Comparison of ENCODE assay signal across 36 cellular contexts in the genomic region with DNA sequence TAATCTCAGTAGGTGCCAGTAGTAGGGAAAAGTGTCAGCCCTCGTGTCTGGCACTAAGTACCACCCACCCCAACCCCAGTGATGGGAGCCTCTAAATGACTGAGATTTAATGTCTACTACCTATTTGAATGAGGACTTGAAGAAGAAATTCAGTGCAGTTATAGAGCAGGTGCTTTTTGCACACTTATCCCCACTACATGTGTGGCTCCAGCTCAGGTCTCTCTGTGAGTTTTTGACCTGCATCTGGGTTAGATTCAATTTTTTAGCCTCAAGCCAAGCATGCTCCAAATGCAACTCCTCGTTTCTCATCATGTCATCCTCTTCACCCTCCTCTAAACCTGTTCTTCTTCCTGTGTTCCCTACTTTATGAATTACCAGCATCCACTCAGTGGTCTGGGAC. TPM values are rescaled to one million over a fixed set of nuclear protein-coding genes. Genes with fewer than 3 reads are reported as not detected.
"Had no signal": no experiment of that assay in that cellular context is flagged by ENCODE, and none has a peak within 500 bp of the region (broad histone marks: within the 10 kb centered on the region; RNA-seq: fewer than 3 reads in every experiment).

No MANE protein-coding gene starts in this region.

- H3K27ac Mint-ChIP-seq: activated B cell treated with CpG ODN at 0.5 μM for 24 hours; activated CD4-positive, alpha-beta memory T cell treated with anti-CD3 and anti-CD28 coated beads for 36 hours; activated CD4-positive, alpha-beta T cell treated with anti-CD3 and anti-CD28 coated beads, Interleukin-2, amount 10 ng/mL, durations not matched to agents 24 days and 14 days; activated CD8-positive, alpha-beta T cell treated with anti-CD3 and anti-CD28 coated beads for 36 hours; activated naive CD4-positive, alpha-beta T cell treated with anti-CD3 and anti-CD28 coated beads, Interleukin-2, amount 10 ng/mL, durations not matched to agents 7 days and 5 days; activated naive CD4-positive, alpha-beta T cell treated with anti-CD3 and anti-CD28 coated beads, Interleukin-2, amount 50 U/mL, for 24 hours; activated naive CD8-positive, alpha-beta T cell; activated naive CD8-positive, alpha-beta T cell treated with anti-CD3 and anti-CD28 coated beads, Interleukin-2, amount 10 ng/mL, durations not matched to agents 7 days and 5 days; activated naive CD8-positive, alpha-beta T cell treated with anti-CD3 and anti-CD28 coated beads, Interleukin-2, amount 50 U/mL, for 24 hours; activated T-helper 2 cell treated with anti-CD3 and anti-CD28 coated beads, Interferon-gamma antibody, Interleukin-2, Interleukin-4, amounts not matched to agents 10 μg/mL and 5 μg/mL and 100 μg/mL, durations not matched to agents 14 hours and 24 hours and 36 hours; brain; T-helper 1 cell treated with Interleukin-12 subunit alpha and Interleukin-12 subunit beta and Interleukin-4 antibody, amounts not matched to agents 30 μg/mL and 1 μg/mL, for 36 hours; T-helper 2 cell treated with Interferon-gamma antibody and Interleukin-4, amounts not matched to agents 5 μg/mL and 100 μg/mL, for 36 hours had no signal

- H3K4me3 Mint-ChIP-seq: activated B cell treated with CpG ODN at 0.5 μM for 24 hours; activated CD4-positive, alpha-beta memory T cell treated with anti-CD3 and anti-CD28 coated beads for 36 hours; activated CD4-positive, alpha-beta T cell treated with anti-CD3 and anti-CD28 coated beads, Interleukin-2, amount 10 ng/mL, durations not matched to agents 24 days and 14 days; activated CD8-positive, alpha-beta T cell treated with anti-CD3 and anti-CD28 coated beads for 36 hours; activated naive CD4-positive, alpha-beta T cell treated with anti-CD3 and anti-CD28 coated beads, Interleukin-2, amount 10 ng/mL, durations not matched to agents 7 days and 5 days; activated naive CD4-positive, alpha-beta T cell treated with anti-CD3 and anti-CD28 coated beads, Interleukin-2, amount 50 U/mL, for 24 hours; activated naive CD8-positive, alpha-beta T cell; activated naive CD8-positive, alpha-beta T cell treated with anti-CD3 and anti-CD28 coated beads, Interleukin-2, amount 10 ng/mL, durations not matched to agents 7 days and 5 days; activated naive CD8-positive, alpha-beta T cell treated with anti-CD3 and anti-CD28 coated beads, Interleukin-2, amount 50 U/mL, for 24 hours; brain; central memory CD8-positive, alpha-beta T cell; T-helper 1 cell treated with Interleukin-12 subunit alpha and Interleukin-12 subunit beta and Interleukin-4 antibody, amounts not matched to agents 30 μg/mL and 1 μg/mL, for 36 hours; T-helper 2 cell treated with Interferon-gamma antibody and Interleukin-4, amounts not matched to agents 5 μg/mL and 100 μg/mL, for 36 hours had no signal

- DNase-seq: activated B cell treated with CpG ODN at 0.5 μM for 24 hours; activated CD4-positive, alpha-beta memory T cell treated with anti-CD3 and anti-CD28 coated beads for 36 hours; activated CD4-positive, alpha-beta T cell treated with anti-CD3 and anti-CD28 coated beads for 4 hours; activated CD4-positive, alpha-beta T cell treated with anti-CD3 and anti-CD28 coated beads, Interleukin-2, amount 10 ng/mL, durations not matched to agents 24 days and 14 days; activated CD4-positive, alpha-beta T cell treated with anti-CD3 and anti-CD28 coated beads, Interleukin-2, amount 50 U/mL, for 1 hour; activated CD4-positive, alpha-beta T cell treated with anti-CD3 and anti-CD28 coated beads, Interleukin-2, amount 50 U/mL, for 4 hours; activated CD4-positive, CD25-positive, alpha-beta regulatory T cell treated with anti-CD3 and anti-CD28 coated beads, Interleukin-2, amount 50 U/mL, for 72 hours; activated CD8-positive, alpha-beta memory T cell treated with anti-CD3 and anti-CD28 coated beads, Interleukin-2, amount 50 U/mL, for 4 hours; activated CD8-positive, alpha-beta T cell treated with anti-CD3 and anti-CD28 coated beads for 36 hours; activated effector memory CD4-positive, alpha-beta T cell treated with Interleukin-2 at 50 U/mL for 16 hours; activated gamma-delta T cell; activated naive CD4-positive, alpha-beta T cell treated with anti-CD3 and anti-CD28 coated beads, Interleukin-2, amount 10 ng/mL, durations not matched to agents 7 days and 5 days; activated naive CD4-positive, alpha-beta T cell treated with Interleukin-2 at 50 U/mL for 16 hours; activated naive CD8-positive, alpha-beta T cell treated with anti-CD3 and anti-CD28 coated beads, Interleukin-2, amount 10 ng/mL, durations not matched to agents 7 days and 5 days; activated naive CD8-positive, alpha-beta T cell treated with anti-CD3 and anti-CD28 coated beads, Interleukin-2, amount 50 U/mL, for 24 hours; activated T-cell treated with anti-CD3 and anti-CD28 coated beads for 4 hours; activated T-cell treated with anti-CD3 and anti-CD28 coated beads, Interleukin-2, amount 50 U/mL, for 1 hour; activated T-cell treated with anti-CD3 and anti-CD28 coated beads, Interleukin-2, amount 50 U/mL, for 48 hours; amygdala; anterior cingulate cortex; caudate nucleus; cerebellar nuclear complex; T-helper 1 cell; T-helper 2 cell; T-helper 9 cell had no signal

- H3K9me3 Mint-ChIP-seq: activated B cell treated with CpG ODN at 0.5 μM for 24 hours; activated CD4-positive, alpha-beta memory T cell treated with anti-CD3 and anti-CD28 coated beads for 36 hours; activated CD4-positive, alpha-beta T cell treated with anti-CD3 and anti-CD28 coated beads, Interleukin-2, amount 10 ng/mL, durations not matched to agents 24 days and 14 days; activated CD8-positive, alpha-beta T cell treated with anti-CD3 and anti-CD28 coated beads for 36 hours; activated naive CD4-positive, alpha-beta T cell treated with anti-CD3 and anti-CD28 coated beads, Interleukin-2, amount 10 ng/mL, durations not matched to agents 7 days and 5 days; activated naive CD4-positive, alpha-beta T cell treated with anti-CD3 and anti-CD28 coated beads, Interleukin-2, amount 50 U/mL, for 24 hours; activated naive CD8-positive, alpha-beta T cell treated with anti-CD3 and anti-CD28 coated beads, Interleukin-2, amount 10 ng/mL, durations not matched to agents 7 days and 5 days; activated naive CD8-positive, alpha-beta T cell treated with anti-CD3 and anti-CD28 coated beads, Interleukin-2, amount 50 U/mL, for 24 hours; activated T-helper 2 cell treated with anti-CD3 and anti-CD28 coated beads, Interferon-gamma antibody, Interleukin-2, Interleukin-4, amounts not matched to agents 10 μg/mL and 5 μg/mL and 100 μg/mL, durations not matched to agents 14 hours and 24 hours and 36 hours; brain; central memory CD8-positive, alpha-beta T cell; T-helper 1 cell treated with Interleukin-12 subunit alpha and Interleukin-12 subunit beta and Interleukin-4 antibody, amounts not matched to agents 30 μg/mL and 1 μg/mL, for 36 hours; T-helper 2 cell treated with Interferon-gamma antibody and Interleukin-4, amounts not matched to agents 5 μg/mL and 100 μg/mL, for 36 hours had no signal

- H3K4me3 ChIP-seq: ascending aorta, cardiac muscle cell had no signal

- H3K4me1 Mint-ChIP-seq: activated B cell treated with CpG ODN at 0.5 μM for 24 hours; activated CD4-positive, alpha-beta T cell treated with anti-CD3 and anti-CD28 coated beads, Interleukin-2, amount 10 ng/mL, durations not matched to agents 24 days and 14 days; activated naive CD4-positive, alpha-beta T cell treated with anti-CD3 and anti-CD28 coated beads, Interleukin-2, amount 10 ng/mL, durations not matched to agents 7 days and 5 days; activated naive CD4-positive, alpha-beta T cell treated with anti-CD3 and anti-CD28 coated beads, Interleukin-2, amount 50 U/mL, for 24 hours; activated naive CD8-positive, alpha-beta T cell treated with anti-CD3 and anti-CD28 coated beads, Interleukin-2, amount 10 ng/mL, durations not matched to agents 7 days and 5 days; activated naive CD8-positive, alpha-beta T cell treated with anti-CD3 and anti-CD28 coated beads, Interleukin-2, amount 50 U/mL, for 24 hours; brain; central memory CD8-positive, alpha-beta T cell had no signal

- H3K36me3 Mint-ChIP-seq: activated CD4-positive, alpha-beta memory T cell treated with anti-CD3 and anti-CD28 coated beads for 36 hours; activated naive CD4-positive, alpha-beta T cell treated with anti-CD3 and anti-CD28 coated beads, Interleukin-2, amount 10 ng/mL, durations not matched to agents 7 days and 5 days; activated naive CD4-positive, alpha-beta T cell treated with anti-CD3 and anti-CD28 coated beads, Interleukin-2, amount 50 U/mL, for 24 hours; activated naive CD8-positive, alpha-beta T cell; activated naive CD8-positive, alpha-beta T cell treated with anti-CD3 and anti-CD28 coated beads, Interleukin-2, amount 10 ng/mL, durations not matched to agents 7 days and 5 days; brain had no signal

- H3K27ac ChIP-seq: ascending aorta, cardiac muscle cell, VCaP had no signal

- ATAC-seq: activated CD8-positive, alpha-beta T cell treated with anti-CD3 and anti-CD28 coated beads for 36 hours; activated naive CD8-positive, alpha-beta T cell treated with anti-CD3 and anti-CD28 coated beads, Interleukin-2, amount 50 U/mL, for 24 hours had no signal

RNA-seq across cellular contexts. Expression of gene NNMT, which starts 24.9 kb away (rescaled TPM):
- total RNA-seq: activated B cell treated with CpG ODN at 0.5 μM for 24 hours; activated CD4-positive, alpha-beta memory T cell treated with anti-CD3 and anti-CD28 coated beads for 36 hours; activated CD4-positive, alpha-beta T cell treated with anti-CD3 and anti-CD28 coated beads, Interleukin-2, amount 10 ng/mL, durations not matched to agents 24 days and 14 days; activated CD8-positive, alpha-beta memory T cell treated with anti-CD3 and anti-CD28 coated beads for 36 hours; activated CD8-positive, alpha-beta T cell treated with anti-CD3 and anti-CD28 coated beads for 36 hours; activated naive CD8-positive, alpha-beta T cell treated with anti-CD3 and anti-CD28 coated beads, Interleukin-2, amount 10 ng/mL, durations not matched to agents 7 days and 5 days; activated T-helper 2 cell treated with anti-CD3 and anti-CD28 coated beads, Interferon-gamma antibody, Interleukin-2, Interleukin-4, amounts not matched to agents 10 μg/mL and 5 μg/mL and 100 μg/mL, durations not matched to agents 14 hours and 24 hours and 36 hours; cardiac muscle cell had no signal
